In the genomic region with DNA sequence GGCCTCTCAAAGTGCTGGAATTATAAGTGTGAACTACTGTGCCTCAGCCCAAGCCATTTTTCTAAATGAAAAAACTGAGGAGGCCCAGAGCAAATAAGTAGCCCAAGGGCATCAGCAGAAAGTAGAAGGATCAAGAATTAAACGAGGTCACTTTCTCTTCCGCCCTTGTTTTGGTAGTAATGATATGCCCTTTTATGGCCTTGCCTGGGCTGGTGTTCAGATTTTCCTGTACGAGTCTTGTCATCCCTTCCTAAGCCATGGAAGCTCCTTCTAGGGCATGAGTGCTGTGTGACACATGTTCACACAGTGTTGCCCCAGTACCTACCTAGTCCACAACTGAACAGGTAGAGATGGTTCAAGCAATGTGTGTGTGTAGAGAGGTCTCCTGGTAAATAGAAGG, we compare ENCODE assay signal across 21 cellular contexts.
"Had no signal": no experiment of that assay in that cellular context is flagged by ENCODE, and none has a peak within 500 bp of the region (broad histone marks: within the 10 kb centered on the region; RNA-seq: fewer than 3 reads in every experiment).

No MANE protein-coding gene starts in this region.

- H3K27me3 ChIP-seq: esophagus muscularis mucosa, foreskin keratinocyte, right atrium auricular region, stomach, transverse colon had no signal

- H3K4me3 ChIP-seq: esophagus muscularis mucosa, hepatocyte, left ventricle myocardium inferior, lower lobe of right lung, right atrium auricular region, stomach, thoracic aorta, transverse colon had no signal

- H3K9me3 Mint-ChIP-seq: dendritic cell treated with granulocyte-macrophage colony-stimulating factor and Interleukin-4, amounts not matched to agents 40 ng/mL and 50 ng/mL, for 4 days; effector memory CD8-positive, alpha-beta T cell; memory B cell; naive B cell had no signal

- H3K4me2 ChIP-seq: hepatocyte had no signal

- DNase-seq: effector memory CD8-positive, alpha-beta T cell; foreskin keratinocyte; kidney; left cardiac atrium; left ventricle myocardium inferior; lower lobe of right lung; naive B cell; small intestine; stimulated activated CD4-positive, alpha-beta T cell treated with anti-CD3 and anti-CD28 coated beads, Interleukin-12 subunit alpha, Interleukin-12 subunit beta, amount 100 ng/mL, for 4 hours; stimulated activated naive CD4-positive, alpha-beta T cell; stomach; substantia nigra; transverse colon had no signal

- H3K27ac Mint-ChIP-seq: dendritic cell treated with granulocyte-macrophage colony-stimulating factor and Interleukin-4, amounts not matched to agents 40 ng/mL and 50 ng/mL, for 4 days; memory B cell had no signal

- H2AFZ ChIP-seq: hepatocyte had no signal

- H3K36me3 Mint-ChIP-seq: memory B cell, naive B cell had no signal

- H3K27me3 Mint-ChIP-seq: dendritic cell treated with granulocyte-macrophage colony-stimulating factor and Interleukin-4, amounts not matched to agents 40 ng/mL and 50 ng/mL, for 4 days; effector memory CD8-positive, alpha-beta T cell; memory B cell; naive B cell had no signal

- H3K4me3 Mint-ChIP-seq: dendritic cell treated with granulocyte-macrophage colony-stimulating factor and Interleukin-4, amounts not matched to agents 40 ng/mL and 50 ng/mL, for 4 days; memory B cell; naive B cell had no signal

- H3K27ac ChIP-seq: epithelial cell of prostate, esophagus muscularis mucosa, foreskin keratinocyte, hepatocyte, left ventricle myocardium inferior, lower lobe of right lung, neutrophil, right atrium auricular region, stomach, thoracic aorta, transverse colon had no signal

- H3K36me3 ChIP-seq: esophagus muscularis mucosa, left ventricle myocardium inferior, lower lobe of right lung, right atrium auricular region, thoracic aorta, transverse colon had no signal

- ATAC-seq: effector memory CD8-positive, alpha-beta T cell; foreskin keratinocyte; left cardiac atrium; lower lobe of right lung had no signal

- H3K9me3 ChIP-seq: esophagus muscularis mucosa, left ventricle myocardium inferior, lower lobe of right lung, neutrophil, right atrium auricular region, stomach, thoracic aorta, transverse colon had no signal
